8 cellular contexts compared by ENCODE assay signal in the genomic region with DNA sequence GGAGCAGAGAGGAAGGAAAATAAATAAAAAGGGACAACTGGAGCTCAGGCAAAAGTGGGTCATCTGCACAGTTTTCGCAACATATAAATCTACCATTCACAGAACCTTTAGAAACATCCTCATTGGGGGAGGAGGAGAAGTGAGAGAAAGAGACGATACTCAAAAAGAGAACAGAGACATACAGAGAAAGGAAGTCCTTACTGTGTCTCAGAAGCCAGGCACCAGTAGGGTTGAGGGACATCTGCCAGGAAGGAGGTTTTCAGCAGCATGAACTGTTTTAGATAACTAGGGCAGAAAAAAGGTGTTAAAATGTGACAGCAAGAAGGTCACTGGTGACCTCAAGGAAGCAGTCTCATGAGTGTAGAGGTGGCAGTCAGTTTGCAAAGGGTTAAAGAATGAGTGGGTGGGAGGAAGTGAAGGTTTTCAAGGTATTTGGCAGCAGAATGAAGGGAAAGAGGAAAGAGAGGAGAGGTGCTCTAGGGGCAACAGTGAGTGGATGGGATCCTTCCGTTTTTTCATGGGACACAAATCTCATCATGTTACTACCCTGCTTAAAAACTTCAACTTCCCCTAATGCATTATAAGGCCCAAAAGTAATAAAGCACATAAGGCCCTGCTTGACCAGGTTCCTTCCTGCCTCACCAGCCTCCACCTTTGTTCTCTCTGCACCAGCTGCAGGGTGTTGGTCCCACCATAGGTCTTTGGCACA. TPM values are rescaled to one million over a fixed set of nuclear protein-coding genes. Genes with fewer than 3 reads are reported as not detected.
DNase-seq lines count a peak whose midpoint lies in the region; ATAC-seq lines count a peak whose summit lies in the region.

No MANE protein-coding gene starts in this region.

- DNase-seq in hypothalamus (lab: John Stamatoyannopoulos, UW) (no peak), mucosa of gallbladder (ENCODE audit: low spot score) (no peak), left colon (no peak), DMS153 (lab: John Stamatoyannopoulos, UW) (no peak)

- H3K9me3 ChIP-seq in KOPT-K1 (ENCODE audit: insufficient read depth, low read length, poor library complexity, severe bottlenecking), result no peaks in the 10 kb centered on the region

- ATAC-seq in GM18517 (IDR thresholded peaks at IDR 0.05; ENCODE audit: unreplicated experiment), result peak; percentile 85
- peak; percentile 81 for ATAC-seq in GM21737 (IDR thresholded peaks at IDR 0.05; ENCODE audit: unreplicated experiment)
- ATAC-seq in esophagus mucosa, result peak; percentile 25
- ATAC-seq in left colon, result no peak

- no peaks in the 10 kb centered on the region for H3K36me3 ChIP-seq in KOPT-K1 (ENCODE audit: insufficient read depth, low read length)

- H3K27ac ChIP-seq in KOPT-K1 (ENCODE audit: low read depth, low read length, poor library complexity, severe bottlenecking), result peak overlapping the region; percentile 4

- intact Hi-C loops in left colon (cut with DNase I, micrococcal nuclease), result no loop called here

RNA-seq across cellular contexts. Expression of gene JAK1, which starts 9.5 kb away (rescaled TPM):
- total RNA-seq in esophagus mucosa (49.0 TPM), mucosa of gallbladder (134 TPM), left colon (100 to 1,000 TPM in 1 of 2 donors, 10 to 100 TPM in 1; 84.3 to 117 TPM)
